12 cellular contexts compared by ENCODE assay signal in the genomic region with DNA sequence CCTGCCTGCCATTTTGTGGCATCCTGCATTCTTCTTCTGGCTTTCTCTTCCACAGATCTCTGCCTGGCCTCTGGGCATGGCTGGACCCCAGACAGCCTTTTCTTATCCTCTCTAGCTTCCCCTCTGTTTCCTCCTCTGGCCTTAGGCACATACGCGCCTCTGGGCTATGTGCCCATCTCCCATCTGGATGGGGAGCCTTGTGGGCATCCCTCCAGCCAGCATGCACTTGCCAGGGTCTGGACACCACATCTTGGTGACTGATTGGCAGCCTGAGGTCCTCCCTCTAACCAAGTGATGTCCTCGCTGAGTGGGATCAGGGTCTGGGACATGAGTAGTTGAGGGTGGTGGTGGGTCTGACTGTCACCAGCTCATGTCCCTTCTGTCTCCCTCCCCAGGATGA. TPM values are rescaled to one million over a fixed set of nuclear protein-coding genes. Genes with fewer than 3 reads are reported as not detected.
DNase-seq lines count a peak whose midpoint lies in the region; ATAC-seq and TF ChIP-seq lines count a peak whose summit lies in the region.
"Had no signal": no experiment of that assay in that cellular context is flagged by ENCODE, and none has a peak within 500 bp of the region (broad histone marks: within the 10 kb centered on the region; RNA-seq: fewer than 3 reads in every experiment).

No MANE protein-coding gene starts in this region.

- no peaks in the 10 kb centered on the region for H3K27me3 Mint-ChIP-seq in stimulated activated naive B cell treated with anti-CD40 and anti-IgM and Interleukin-4, amounts not matched to agents 10 μg/mL and 1 μg/mL and 100 μg/mL, for 72 hours

- no peak for ATAC-seq in stimulated activated naive B cell treated with anti-CD40 and anti-IgM and Interleukin-4, amounts not matched to agents 10 μg/mL and 1 μg/mL and 100 μg/mL, for 72 hours (replicated peaks)
- no peak for ATAC-seq in GM19397 (IDR thresholded peaks at IDR 0.05; ENCODE audit: unreplicated experiment)

- H4K20me1 ChIP-seq in fibroblast of lung (ENCODE audit: control insufficient read depth, extremely low read depth, insufficient read depth, low read length), result no peaks in the 10 kb centered on the region

- peaks cover 49 to 77% of the 10 kb centered on the region in 2 donors for H3K4me1 Mint-ChIP-seq in stimulated activated naive B cell treated with anti-CD40 and anti-IgM and Interleukin-4, amounts not matched to agents 10 μg/mL and 1 μg/mL and 100 μg/mL, for 72 hours

- peak overlapping the region; percentile 43 for H3K27ac ChIP-seq in fibroblast of lung (ENCODE audit: insufficient read depth, low read length)
- H3K27ac ChIP-seq: 22Rv1, epithelial cell of prostate had no signal

- peak overlapping the region; percentile 48 for H3K27ac Mint-ChIP-seq in stimulated activated naive B cell treated with anti-CD40 and anti-IgM and Interleukin-4, amounts not matched to agents 10 μg/mL and 1 μg/mL and 100 μg/mL, for 72 hours

- DNase-seq in DMS 273 (lab: John Stamatoyannopoulos, UW; ENCODE audit: unreplicated experiment), result peak; percentile 39
- DNase-seq in DMS 273 treated with DMSO at 0.1 percent for 48 hours (lab: John Stamatoyannopoulos, UW), result no peak
- DNase-seq in RPMI7951 (ENCODE audit: low read depth), result peak; percentile 60
- DNase-seq in fibroblast of lung (ENCODE audit: low read depth in 2 of 2), result no peak
- DNase-seq in stimulated activated naive B cell treated with anti-CD40 and anti-IgM and Interleukin-4, amounts not matched to agents 10 μg/mL and 1 μg/mL and 100 μg/mL, for 72 hours, result no peak
- DNase-seq in NCI-H2081 (lab: John Stamatoyannopoulos, UW), result no peak
- no peak for DNase-seq in G401 (ENCODE audit: low spot score)
- DNase-seq: midbrain, MV-4-11 had no signal

- H3K4me3 ChIP-seq in fibroblast of lung (replicated peaks in 1 of 4; ENCODE audit: control extremely low read depth in 1 of 4, insufficient read depth in 1 of 4, low read depth in 3 of 4, low read length in 4 of 4), result no peak overlapping the region

- H3K4me2 ChIP-seq in fibroblast of lung (ENCODE audit: extremely low read depth, insufficient read depth, low read length), result no peak overlapping the region

- H3K9ac ChIP-seq in fibroblast of lung (ENCODE audit: insufficient read depth, low read length), result no peak overlapping the region

- H2AFZ ChIP-seq in fibroblast of lung (ENCODE audit: low read length), result no peak overlapping the region

- peaks cover 73% of the 10 kb centered on the region for H3K4me1 ChIP-seq in fibroblast of lung (ENCODE audit: control insufficient read depth, extremely low read depth, insufficient read depth, low read length)

- peaks cover 64% of the 10 kb centered on the region for H3K79me2 ChIP-seq in fibroblast of lung (ENCODE audit: control insufficient read depth, insufficient read depth, low read length)

- in situ Hi-C loops in G401 (cut with HindIII; ENCODE audit: low sequenced_read_pairs), result no loop called here

- no peak overlapping the region for H3K4me3 Mint-ChIP-seq in stimulated activated naive B cell treated with anti-CD40 and anti-IgM and Interleukin-4, amounts not matched to agents 10 μg/mL and 1 μg/mL and 100 μg/mL, for 72 hours

- no peaks in the 10 kb centered on the region for H3K9me3 ChIP-seq in fibroblast of lung (ENCODE audit: control insufficient read depth, insufficient read depth, low read depth, low read length)

- H3K27me3 ChIP-seq in fibroblast of lung (ENCODE audit: control insufficient read depth, insufficient read depth, low read length), result no peaks in the 10 kb centered on the region

- H3K36me3 ChIP-seq in fibroblast of lung (ENCODE audit: control insufficient read depth, insufficient read depth, low read length), result peaks cover 33% of the 10 kb centered on the region

- no peak for TF ChIP-seq CTCF in fibroblast of lung (conservative IDR thresholded peaks at IDR 0.05 in 1 of 2, IDR thresholded peaks at IDR 0.05 in 1 of 2; ENCODE audit: low read depth in 1 of 2, low read length in 2 of 2)

- H3K9me3 Mint-ChIP-seq in stimulated activated naive B cell treated with anti-CD40 and anti-IgM and Interleukin-4, amounts not matched to agents 10 μg/mL and 1 μg/mL and 100 μg/mL, for 72 hours, result no peaks in the 10 kb centered on the region

- H3K36me3 Mint-ChIP-seq in stimulated activated naive B cell treated with anti-CD40 and anti-IgM and Interleukin-4, amounts not matched to agents 10 μg/mL and 1 μg/mL and 100 μg/mL, for 72 hours, result peaks cover 66 to 70% of the 10 kb centered on the region in 2 donors

RNA-seq across cellular contexts. Expression of gene PLEKHO2, which starts 12.8 kb away (rescaled TPM):
- 18.5 and 22.3 TPM in 2 replicates for total RNA-seq in RPMI7951 (2014; rRNA removed; shearing (Covaris generic))
- 70.1 and 163 TPM in 2 replicates for total RNA-seq in fibroblast of lung
- 39.2 and 78.6 TPM in 2 replicates for polyA plus RNA-seq in fibroblast of lung
- polyA plus RNA-seq in fibroblast of lung (2012), result 50.1 and 100 TPM in 2 replicates
- 85.7 and 150 TPM in 2 replicates for polyA minus RNA-seq in fibroblast of lung (ENCODE audit: low replicate concordance)
- total RNA-seq in G401 (2014; rRNA removed; shearing (Covaris generic)), result 16.1 and 17.4 TPM in 2 replicates

RNA-seq across cellular contexts. Expression of gene PIF1, which starts 29.1 kb away (rescaled TPM):
- total RNA-seq in RPMI7951 (2014; rRNA removed; shearing (Covaris generic)), result 13.8 and 19.5 TPM in 2 replicates
- 3.1 and 9.4 TPM in 2 replicates for total RNA-seq in fibroblast of lung
- 5.1 and 5.2 TPM in 2 replicates for polyA plus RNA-seq in fibroblast of lung
- polyA plus RNA-seq in fibroblast of lung (2012), result 5.1 and 6.2 TPM in 2 replicates
- polyA minus RNA-seq in fibroblast of lung (ENCODE audit: low replicate concordance), result 5.8 and 16.8 TPM in 2 replicates
- total RNA-seq in G401 (2014; rRNA removed; shearing (Covaris generic)), result 23.0 and 37.9 TPM in 2 replicates

RNA-seq across cellular contexts. Expression of gene ANKDD1A, which starts 57.2 kb away (rescaled TPM):
- total RNA-seq in RPMI7951 (2014; rRNA removed; shearing (Covaris generic)), result 8.1 and 8.5 TPM in 2 replicates
- total RNA-seq in fibroblast of lung, result 6.7 and 13.2 TPM in 2 replicates
- polyA plus RNA-seq in fibroblast of lung, result 3.2 and 8.2 TPM in 2 replicates
- 3.3 and 7.8 TPM in 2 replicates for polyA plus RNA-seq in fibroblast of lung (2012)
- 10.6 and 14.5 TPM in 2 replicates for polyA minus RNA-seq in fibroblast of lung (ENCODE audit: low replicate concordance)
- 0.92 and 0.95 TPM in 2 replicates for total RNA-seq in G401 (2014; rRNA removed; shearing (Covaris generic))

Comparison
In these comparisons a context has a peak if more than half of its experiments do, and no peak if none do; other contexts are left out.
1. DNase-seq: peak in DMS 273 (single experiment) and RPMI7951 (single experiment); none in DMS 273 treated with DMSO at 0.1 percent for 48 hours (single experiment), fibroblast of lung (0 of 2), stimulated activated naive B cell treated with anti-CD40 and anti-IgM and Interleukin-4, amounts not matched to agents 10 μg/mL and 1 μg/mL and 100 μg/mL, for 72 hours (single experiment), NCI-H2081 (0 of 2) and G401 (single experiment).